11 cellular contexts compared by ENCODE assay signal in genomic region chr6:168355716-168356522, GRCh38. TPM values are rescaled to one million over a fixed set of nuclear protein-coding genes. Genes with fewer than 3 reads are reported as not detected.
DNase-seq lines count a peak whose midpoint lies in the region; ATAC-seq, FAIRE-seq and TF ChIP-seq lines count a peak whose summit lies in the region.
"Had no signal": no experiment of that assay in that cellular context is flagged by ENCODE, and none has a peak within 500 bp of the region (broad histone marks: within the 10 kb centered on the region; RNA-seq: fewer than 3 reads in every experiment).

No MANE protein-coding gene starts in this region.

- FAIRE-seq in urothelium cell line (lab: Jason Lieb, UNC), result no peak
- FAIRE-seq: islet of Langerhans had no signal

- TF ChIP-seq CTCF in coronary artery (IDR thresholded peaks at IDR 0.05) (peak; percentile 30), mesothelial cell of epicardium (IDR thresholded peaks at IDR 0.05; ENCODE audit: unreplicated experiment) (peak; percentile 76)

- H3K4me3 ChIP-seq in coronary artery, result no peak overlapping the region
- H3K4me3 ChIP-seq: BLaER1 treated with 17β-estradiol and CSF1 and Interleukin-3, amounts not matched to agents 10 nM and 100 nM; SJSA1 had no signal

- peak; percentile 60 for DNase-seq in NCI-H146 (lab: John Stamatoyannopoulos, UW)
- DNase-seq in NCI-H146 treated with DMSO at 0.1 percent for 48 hours (lab: John Stamatoyannopoulos, UW; ENCODE audit: unreplicated experiment), result no peak
- peak; percentile 35 for DNase-seq in NCI-H226
- DNase-seq in coronary artery (ENCODE audit: low spot score), result no peak
- peak; percentile 51 to 79 for DNase-seq in mesothelial cell of epicardium (ENCODE audit: low spot score in 2 of 2, unreplicated experiment in 2 of 2)
- DNase-seq in urothelium cell line (ENCODE audit: low spot score), result peak; percentile 75

- ATAC-seq in GM19035 (IDR thresholded peaks at IDR 0.05; ENCODE audit: unreplicated experiment) (no peak), GM19395 (IDR thresholded peaks at IDR 0.05; ENCODE audit: unreplicated experiment) (no peak)

- H3K36me3 Mint-ChIP-seq in mesothelial cell of epicardium, result no peaks in the 10 kb centered on the region

- peaks cover 4% of the 10 kb centered on the region for H3K27me3 Mint-ChIP-seq in mesothelial cell of epicardium (ENCODE audit: low read depth)

- peaks cover 7% of the 10 kb centered on the region for H3K4me1 Mint-ChIP-seq in mesothelial cell of epicardium

- H3K27ac Mint-ChIP-seq in mesothelial cell of epicardium, result no peak overlapping the region

- H3K9me3 Mint-ChIP-seq in mesothelial cell of epicardium, result peaks cover 23% of the 10 kb centered on the region

- H3K27ac ChIP-seq in coronary artery, result no peak overlapping the region
- H3K27ac ChIP-seq: BLaER1 treated with 17β-estradiol and CSF1 and Interleukin-3, amounts not matched to agents 10 nM and 100 nM; SJSA1 had no signal

- H3K4me3 Mint-ChIP-seq in mesothelial cell of epicardium, result no peak overlapping the region

RNA-seq across cellular contexts. Expression of gene DACT2, which starts 36.3 kb away (rescaled TPM):
- 7.3 to 8.0 TPM (median 7.4 TPM) in 3 replicates for total RNA-seq in mesothelial cell of epicardium
- total RNA-seq: SJSA1 had no signal

Comparison
In these comparisons a context has a peak if more than half of its experiments do, and no peak if none do; other contexts are left out.
1. DNase-seq: peak in NCI-H146 (single experiment), NCI-H226 (single experiment), mesothelial cell of epicardium (2 of 2) and urothelium cell line (single experiment); none in NCI-H146 treated with DMSO at 0.1 percent for 48 hours (single experiment) and coronary artery (single experiment).